In the genomic region with DNA sequence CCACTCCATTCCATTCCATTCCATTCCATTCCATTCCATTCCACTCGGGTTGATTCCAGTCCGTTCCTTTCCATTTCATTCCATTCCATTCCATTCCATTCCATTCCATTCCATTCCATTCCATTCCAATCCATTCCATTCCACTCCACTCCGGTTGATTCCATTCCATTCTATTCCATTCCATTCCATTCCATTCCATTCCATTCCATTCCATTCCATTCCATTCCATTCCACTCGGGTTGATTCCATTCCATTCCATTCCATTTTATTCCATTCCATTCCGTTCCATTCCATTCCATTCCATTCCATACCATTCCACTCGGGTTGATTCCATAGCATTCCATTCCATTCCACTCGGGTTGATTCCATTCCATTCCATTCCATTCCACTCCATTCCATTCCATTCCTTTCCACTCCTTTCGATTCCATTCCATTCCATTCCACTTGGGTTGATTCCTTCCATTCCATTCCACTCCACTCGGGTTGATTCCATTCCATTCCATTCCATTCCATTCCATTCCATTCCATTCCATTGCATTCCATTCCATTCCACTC, we compare ENCODE assay signal across 8 cellular contexts.
DNase-seq lines count a peak whose midpoint lies in the region; ATAC-seq, FAIRE-seq and TF ChIP-seq lines count a peak whose summit lies in the region.
"Not testable (repeated sequence)": the region's sequence is repeated elsewhere in the genome, so short reads cannot be mapped to it uniquely, and the experiment has no call there.

No MANE protein-coding gene starts in this region.

- not testable (repeated sequence) for TF ChIP-seq EP300 in K562 (IDR thresholded peaks at IDR 0.05; ENCODE audit: low read length)

- H4K20me1 ChIP-seq in Karpas-422 (ENCODE audit: insufficient read depth, low read depth, low read length); K562 (replicated peaks; ENCODE audit: control insufficient read depth, insufficient read depth, low read length): not testable (repeated sequence)

- H3K9me2 ChIP-seq in Karpas-422 (replicated peaks; ENCODE audit: insufficient read depth, low read length) = not testable (repeated sequence)

- H3K27ac ChIP-seq in Karpas-422 (ENCODE audit: low read length); K562 (ENCODE audit: extremely low read depth, low read depth, low read length); heart right ventricle: not testable (repeated sequence)

- H3K27me3 Mint-ChIP-seq in natural killer cell treated with Interleukin-12 subunit alpha and Interleukin-12 subunit beta and Interleukin-15 and Interleukin-18, amount 100 ng/mL, for 72 hours = not testable (repeated sequence)

- in situ Hi-C loops in K562 (cut with MboI) = not testable (repeated sequence)

- H3K9ac ChIP-seq in Karpas-422 (ENCODE audit: low read length); K562 (ENCODE audit: insufficient read depth in 1 of 2, low read depth in 2 of 2, low read length in 2 of 2): not testable (repeated sequence)

- not testable (repeated sequence) for H3K36me3 ChIP-seq in Karpas-422 (ENCODE audit: insufficient read depth, low read length); K562 (ENCODE audit: control insufficient read depth, insufficient read depth, low read length); heart right ventricle

- H3K4me1 Mint-ChIP-seq in natural killer cell treated with Interleukin-12 subunit alpha and Interleukin-12 subunit beta and Interleukin-15 and Interleukin-18, amount 100 ng/mL, for 72 hours (ENCODE audit: low read depth in 2 of 2) = peaks cover 17 to 24% of the 10 kb centered on the region in 2 donors

- CTCF ChIA-PET in K562 (lab: Yijun Ruan, JAX; ENCODE audit: low intra/inter-chr PET ratio) = not testable (repeated sequence)

- WGBS in K562 (ENCODE audit: insufficient coverage, low coverage, missing lambda C conversion rate) = 3% methylated on average over 9 of the region's 9 CpGs
- 65% methylated on average over 8 to 9 of the region's 9 CpGs for WGBS in heart right ventricle, 2 donors

- not testable (repeated sequence) for H3K27ac Mint-ChIP-seq in natural killer cell treated with Interleukin-12 subunit alpha and Interleukin-12 subunit beta and Interleukin-15 and Interleukin-18, amount 100 ng/mL, for 72 hours

- TF ChIP-seq CTCF in AG10803 (conservative IDR thresholded peaks at IDR 0.05; ENCODE audit: low read length); K562 (IDR thresholded peaks at IDR 0.05 in 2 of 3, conservative IDR thresholded peaks at IDR 0.05 in 1 of 3; ENCODE audit: insufficient read depth in 2 of 3, low read depth in 1 of 3, low read length in 3 of 3); heart right ventricle (IDR thresholded peaks at IDR 0.05): not testable (repeated sequence)

- intact Hi-C loops in K562 (cut with micrococcal nuclease) = not testable (repeated sequence)
- intact Hi-C loops in heart right ventricle (cut with DNase I) = loop anchor here in 1 of 10 donors (10.0 kb wide), 1 partner anchor 52 kb away; no protein-coding TSS in a partner anchor

- H3K36me3 Mint-ChIP-seq in natural killer cell treated with Interleukin-12 subunit alpha and Interleukin-12 subunit beta and Interleukin-15 and Interleukin-18, amount 100 ng/mL, for 72 hours = peaks cover 80% of the 10 kb centered on the region

- POLR2A ChIA-PET in K562 (lab: Yijun Ruan, JAX) = not testable (repeated sequence)

- H3K27me3 ChIP-seq in Karpas-422 (ENCODE audit: low read length); K562 (ENCODE audit: control insufficient read depth in 2 of 2, insufficient read depth in 2 of 2, low read length in 2 of 2); heart right ventricle: not testable (repeated sequence)

- FAIRE-seq in K562 (lab: Jason Lieb, UNC) = not testable (repeated sequence)

- not testable (repeated sequence) for H3K79me2 ChIP-seq in Karpas-422 (ENCODE audit: low read length); K562 (ENCODE audit: control insufficient read depth, insufficient read depth, low read length)

- ATAC-seq in GM19324 (IDR thresholded peaks at IDR 0.05; ENCODE audit: low FRiP score, unreplicated experiment) (peak; percentile 40), GM21825 (IDR thresholded peaks at IDR 0.05; ENCODE audit: unreplicated experiment) (peak; percentile 26), HG03095 (IDR thresholded peaks at IDR 0.05; ENCODE audit: unreplicated experiment) (peak; percentile 32), K562 (peak; percentile 26; the same call in 1 of the 3 replicates), heart right ventricle (peak; percentile 30 to 76 (median 63))
- ATAC-seq in natural killer cell treated with Interleukin-12 subunit alpha and Interleukin-12 subunit beta and Interleukin-15 and Interleukin-18, amount 100 ng/mL, for 72 hours = peak; percentile 50 to 64

- not testable (repeated sequence) for TF ChIP-seq RAD21 in K562 (CRISPR knock-in tag; conservative IDR thresholded peaks at IDR 0.05 in 1 of 2, IDR thresholded peaks at IDR 0.05 in 1 of 2)

- not testable (repeated sequence) for BruUV-seq in K562 (replicated peaks; lab: Mats Ljungman, UMichigan)

- not testable (repeated sequence) for H3K4me1 ChIP-seq in Karpas-422 (ENCODE audit: low read length); K562 (replicated peaks in 1 of 2; ENCODE audit: control insufficient read depth in 2 of 2, insufficient read depth in 2 of 2, low read length in 2 of 2); heart right ventricle

- H3K4me3 ChIP-seq in AG10803 (ENCODE audit: low read length); Karpas-422 (ENCODE audit: low read length); K562; heart right ventricle: not testable (repeated sequence)

- DNase-seq in AG10803 (ENCODE audit: low read depth) (peak; percentile 20), Karpas-422 (peak; percentile 39)
- not testable (repeated sequence) for DNase-seq in K562 (ENCODE audit: extremely low read depth in 1 of 4, low spot score in 3 of 4); heart right ventricle; natural killer cell treated with Interleukin-12 subunit alpha and Interleukin-12 subunit beta and Interleukin-15 and Interleukin-18, amount 100 ng/mL, for 72 hours (ENCODE audit: low spot score)

- not testable (repeated sequence) for H2AFZ ChIP-seq in Karpas-422 (ENCODE audit: low read length); K562 (ENCODE audit: low read depth, low read length)

- H3K9me3 ChIP-seq in Karpas-422 (ENCODE audit: low read length) = peaks cover 36% of the 10 kb centered on the region
- peaks cover 12% of the 10 kb centered on the region for H3K9me3 ChIP-seq in K562 (replicated peaks; ENCODE audit: control insufficient read depth, insufficient read depth, low read depth, low read length)
- H3K9me3 ChIP-seq in heart right ventricle = peaks cover 0 to 87% (median 39%) of the 10 kb centered on the region in 11 donors

- not testable (repeated sequence) for H3K4me2 ChIP-seq in Karpas-422 (ENCODE audit: low read depth, low read length, poor library complexity, severe bottlenecking); K562 (ENCODE audit: insufficient read depth, low read length)

- not testable (repeated sequence) for TF ChIP-seq POLR2A in K562 (conservative IDR thresholded peaks at IDR 0.05)

- not testable (repeated sequence) for H3K4me3 Mint-ChIP-seq in natural killer cell treated with Interleukin-12 subunit alpha and Interleukin-12 subunit beta and Interleukin-15 and Interleukin-18, amount 100 ng/mL, for 72 hours

- peaks cover 78% of the 10 kb centered on the region for H3K9me3 Mint-ChIP-seq in natural killer cell treated with Interleukin-12 subunit alpha and Interleukin-12 subunit beta and Interleukin-15 and Interleukin-18, amount 100 ng/mL, for 72 hours

- not testable (repeated sequence) for H3K9me1 ChIP-seq in K562 (ENCODE audit: control insufficient read depth, insufficient read depth, low read length)
